Comparison of ENCODE assay signal across 8 cellular contexts in the genomic region with DNA sequence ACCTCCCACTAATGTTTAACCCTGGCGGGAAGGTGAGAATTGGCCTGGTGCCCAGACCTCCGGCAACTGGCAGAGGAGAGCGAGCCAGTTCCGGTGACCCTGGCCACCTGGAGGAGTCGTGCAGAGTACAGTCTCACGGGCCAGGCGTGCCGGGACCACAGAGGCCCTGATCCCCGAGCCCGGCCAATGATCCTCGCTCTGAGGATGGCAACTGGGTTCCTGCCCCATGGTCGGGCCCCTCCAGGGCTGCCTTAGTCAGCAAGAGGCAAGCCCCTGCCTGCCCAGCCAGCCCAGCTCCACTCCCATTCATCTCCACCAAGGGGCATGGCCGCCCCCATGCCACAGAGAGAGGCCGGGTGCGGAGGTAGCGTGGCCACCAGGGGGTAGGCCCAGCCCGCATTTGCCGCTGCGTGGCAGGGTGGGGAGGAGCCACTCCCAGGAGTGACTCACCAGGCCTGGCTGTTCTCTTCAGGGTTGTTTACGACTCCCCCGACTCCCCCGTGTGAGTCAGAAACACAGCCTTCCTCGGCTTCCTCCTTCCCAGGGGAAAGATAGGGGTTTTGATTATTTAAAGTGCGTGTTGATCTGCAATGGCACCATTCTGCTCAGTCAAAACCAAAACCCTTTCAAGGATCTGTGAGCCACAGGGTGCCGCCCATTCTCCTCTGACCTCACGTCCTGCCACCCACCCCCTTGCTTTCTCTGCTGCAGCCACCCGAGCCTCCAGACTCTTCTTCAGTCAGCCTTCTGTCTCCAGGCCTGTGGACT. TPM values are rescaled to one million over a fixed set of nuclear protein-coding genes. Genes with fewer than 3 reads are reported as not detected.
DNase-seq lines count a peak whose midpoint lies in the region; ATAC-seq and TF ChIP-seq lines count a peak whose summit lies in the region.

A gene with protein sequence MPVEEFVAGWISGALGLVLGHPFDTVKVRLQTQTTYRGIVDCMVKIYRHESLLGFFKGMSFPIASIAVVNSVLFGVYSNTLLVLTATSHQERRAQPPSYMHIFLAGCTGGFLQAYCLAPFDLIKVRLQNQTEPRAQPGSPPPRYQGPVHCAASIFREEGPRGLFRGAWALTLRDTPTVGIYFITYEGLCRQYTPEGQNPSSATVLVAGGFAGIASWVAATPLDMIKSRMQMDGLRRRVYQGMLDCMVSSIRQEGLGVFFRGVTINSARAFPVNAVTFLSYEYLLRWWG (minus strand): TSS at position 611 of the 768 bp plus-strand sequence. CDS start 695 bp downstream, outside the sequence.

- peaks cover 7 to 35% (median 20%) of the 10 kb centered on the region in 4 donors for H3K4me1 ChIP-seq in liver (ENCODE audit: control insufficient read depth in 4 of 4, insufficient read depth in 4 of 4, low read length in 3 of 4)

- WGBS in liver, result 1% methylated on average over 27 of the region's 27 CpGs

- H3K27ac ChIP-seq in cingulate gyrus (ENCODE audit: low read depth, low read length) (peak within 1 kb of the TSS; percentile 99), liver (ENCODE audit: low read depth in 1 of 2, low read length in 2 of 2) (peak within 1 kb of the TSS; percentile 98 to 100)

- DNase-seq in CD1c-positive myeloid dendritic cell (ENCODE audit: extremely low spot score), result peak; percentile 96
- DNase-seq in NCI-H526 (lab: John Stamatoyannopoulos, UW), result peak; percentile 73 to 90
- DNase-seq in activated CD4-positive, alpha-beta T cell treated with anti-CD3 and anti-CD28 coated beads for 4 hours, result peak; percentile 92 to 94
- peak; percentile 91 for DNase-seq in stimulated activated CD4-positive, alpha-beta T cell treated with anti-CD3 and anti-CD28 coated beads, Interleukin-4, amount 100 ng/mL, for 1 hour

- H3K4me3 ChIP-seq in liver (ENCODE audit: low read depth in 1 of 3, low read length in 3 of 3), result peak within 1 kb of the TSS; percentile 36 to 71 (median 56)

- TF ChIP-seq CTCF in liver (IDR thresholded peaks at IDR 0.05; ENCODE audit: low read depth, low read length, missing input control), result peak; percentile 61

- no peaks in the 10 kb centered on the region for H3K27me3 ChIP-seq in liver (ENCODE audit: control insufficient read depth in 4 of 4, insufficient read depth in 4 of 4, low read length in 3 of 4)

- ATAC-seq in GM19351 (IDR thresholded peaks at IDR 0.05; ENCODE audit: unreplicated experiment) (peak; percentile 61), HG03469 (IDR thresholded peaks at IDR 0.05; ENCODE audit: unreplicated experiment) (peak; percentile 33)

- no peaks in the 10 kb centered on the region for H3K9me3 ChIP-seq in liver (ENCODE audit: control insufficient read depth in 4 of 4, low read length in 3 of 4)

- H3K9ac ChIP-seq in liver (ENCODE audit: low read depth in 1 of 2, low read length in 2 of 2), result peak within 1 kb of the TSS; percentile 48 to 89

- no peaks in the 10 kb centered on the region for H3K36me3 ChIP-seq in liver (ENCODE audit: control insufficient read depth in 4 of 4, insufficient read depth in 3 of 4, low read depth in 1 of 4, low read length in 3 of 4)

- peak; percentile 79 for TF ChIP-seq RAD21 in liver (IDR thresholded peaks at IDR 0.05)

TF ChIP-seq in liver, 16 proteins besides CTCF, POLR2A, EP300 and RAD21:
- TF ChIP-seq NR2F2 (IDR thresholded peaks at IDR 0.05) (peak; percentile 86), YY1 (IDR thresholded peaks at IDR 0.05) (peak; percentile 71), GABPA (IDR thresholded peaks at IDR 0.05 in 1 of 2, conservative IDR thresholded peaks at IDR 0.05 in 1 of 2) (no peak), FOXA1 (IDR thresholded peaks at IDR 0.05) (no peak), RXRA (IDR thresholded peaks at IDR 0.05) (peak; percentile 87 to 88), TAF1 (conservative IDR thresholded peaks at IDR 0.05) (peak; percentile 45), JUND (IDR thresholded peaks at IDR 0.05) (peak; percentile 95 to 97), HNF4G (IDR thresholded peaks at IDR 0.05) (no peak), SP1 (IDR thresholded peaks at IDR 0.05) (peak; percentile 73), EGR1 (IDR thresholded peaks at IDR 0.05; ENCODE audit: low read depth in 2 of 2) (peak; percentile 39 to 78), FOXA2 (IDR thresholded peaks at IDR 0.05) (no peak), HNF4A (conservative IDR thresholded peaks at IDR 0.05) (peak; percentile 58 to 64)
- TF ChIP-seq, protein P1, sequence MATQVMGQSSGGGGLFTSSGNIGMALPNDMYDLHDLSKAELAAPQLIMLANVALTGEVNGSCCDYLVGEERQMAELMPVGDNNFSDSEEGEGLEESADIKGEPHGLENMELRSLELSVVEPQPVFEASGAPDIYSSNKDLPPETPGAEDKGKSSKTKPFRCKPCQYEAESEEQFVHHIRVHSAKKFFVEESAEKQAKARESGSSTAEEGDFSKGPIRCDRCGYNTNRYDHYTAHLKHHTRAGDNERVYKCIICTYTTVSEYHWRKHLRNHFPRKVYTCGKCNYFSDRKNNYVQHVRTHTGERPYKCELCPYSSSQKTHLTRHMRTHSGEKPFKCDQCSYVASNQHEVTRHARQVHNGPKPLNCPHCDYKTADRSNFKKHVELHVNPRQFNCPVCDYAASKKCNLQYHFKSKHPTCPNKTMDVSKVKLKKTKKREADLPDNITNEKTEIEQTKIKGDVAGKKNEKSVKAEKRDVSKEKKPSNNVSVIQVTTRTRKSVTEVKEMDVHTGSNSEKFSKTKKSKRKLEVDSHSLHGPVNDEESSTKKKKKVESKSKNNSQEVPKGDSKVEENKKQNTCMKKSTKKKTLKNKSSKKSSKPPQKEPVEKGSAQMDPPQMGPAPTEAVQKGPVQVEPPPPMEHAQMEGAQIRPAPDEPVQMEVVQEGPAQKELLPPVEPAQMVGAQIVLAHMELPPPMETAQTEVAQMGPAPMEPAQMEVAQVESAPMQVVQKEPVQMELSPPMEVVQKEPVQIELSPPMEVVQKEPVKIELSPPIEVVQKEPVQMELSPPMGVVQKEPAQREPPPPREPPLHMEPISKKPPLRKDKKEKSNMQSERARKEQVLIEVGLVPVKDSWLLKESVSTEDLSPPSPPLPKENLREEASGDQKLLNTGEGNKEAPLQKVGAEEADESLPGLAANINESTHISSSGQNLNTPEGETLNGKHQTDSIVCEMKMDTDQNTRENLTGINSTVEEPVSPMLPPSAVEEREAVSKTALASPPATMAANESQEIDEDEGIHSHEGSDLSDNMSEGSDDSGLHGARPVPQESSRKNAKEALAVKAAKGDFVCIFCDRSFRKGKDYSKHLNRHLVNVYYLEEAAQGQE (IDR thresholded peaks at IDR 0.05), result peak; percentile 21
- TF ChIP-seq, protein P2, sequence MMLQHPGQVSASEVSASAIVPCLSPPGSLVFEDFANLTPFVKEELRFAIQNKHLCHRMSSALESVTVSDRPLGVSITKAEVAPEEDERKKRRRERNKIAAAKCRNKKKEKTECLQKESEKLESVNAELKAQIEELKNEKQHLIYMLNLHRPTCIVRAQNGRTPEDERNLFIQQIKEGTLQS (IDR thresholded peaks at IDR 0.05), result peak; percentile 35
- TF ChIP-seq, protein P3, sequence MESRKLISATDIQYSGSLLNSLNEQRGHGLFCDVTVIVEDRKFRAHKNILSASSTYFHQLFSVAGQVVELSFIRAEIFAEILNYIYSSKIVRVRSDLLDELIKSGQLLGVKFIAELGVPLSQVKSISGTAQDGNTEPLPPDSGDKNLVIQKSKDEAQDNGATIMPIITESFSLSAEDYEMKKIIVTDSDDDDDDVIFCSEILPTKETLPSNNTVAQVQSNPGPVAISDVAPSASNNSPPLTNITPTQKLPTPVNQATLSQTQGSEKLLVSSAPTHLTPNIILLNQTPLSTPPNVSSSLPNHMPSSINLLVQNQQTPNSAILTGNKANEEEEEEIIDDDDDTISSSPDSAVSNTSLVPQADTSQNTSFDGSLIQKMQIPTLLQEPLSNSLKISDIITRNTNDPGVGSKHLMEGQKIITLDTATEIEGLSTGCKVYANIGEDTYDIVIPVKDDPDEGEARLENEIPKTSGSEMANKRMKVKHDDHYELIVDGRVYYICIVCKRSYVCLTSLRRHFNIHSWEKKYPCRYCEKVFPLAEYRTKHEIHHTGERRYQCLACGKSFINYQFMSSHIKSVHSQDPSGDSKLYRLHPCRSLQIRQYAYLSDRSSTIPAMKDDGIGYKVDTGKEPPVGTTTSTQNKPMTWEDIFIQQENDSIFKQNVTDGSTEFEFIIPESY (IDR thresholded peaks at IDR 0.05), result peak; percentile 11
- TF ChIP-seq, protein P4, sequence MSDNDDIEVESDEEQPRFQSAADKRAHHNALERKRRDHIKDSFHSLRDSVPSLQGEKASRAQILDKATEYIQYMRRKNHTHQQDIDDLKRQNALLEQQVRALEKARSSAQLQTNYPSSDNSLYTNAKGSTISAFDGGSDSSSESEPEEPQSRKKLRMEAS (IDR thresholded peaks at IDR 0.05), result peak; percentile 91

RNA-seq across cellular contexts. Expression of the gene that starts here (rescaled TPM):
- total RNA-seq in liver, result 1 to 10 TPM; 5.1 to 6.8 TPM
- polyA plus RNA-seq in liver, result 1 to 10 TPM; 4.5 to 5.6 TPM

Comparison
In these comparisons a context has a peak if more than half of its experiments do, and no peak if none do; other contexts are left out.
1. Peak in every context shown above with its lines: DNase-seq, ATAC-seq, H3K4me3 ChIP-seq and H3K27ac ChIP-seq.